1 cellular context compared by ENCODE assay signal in the genomic region with DNA sequence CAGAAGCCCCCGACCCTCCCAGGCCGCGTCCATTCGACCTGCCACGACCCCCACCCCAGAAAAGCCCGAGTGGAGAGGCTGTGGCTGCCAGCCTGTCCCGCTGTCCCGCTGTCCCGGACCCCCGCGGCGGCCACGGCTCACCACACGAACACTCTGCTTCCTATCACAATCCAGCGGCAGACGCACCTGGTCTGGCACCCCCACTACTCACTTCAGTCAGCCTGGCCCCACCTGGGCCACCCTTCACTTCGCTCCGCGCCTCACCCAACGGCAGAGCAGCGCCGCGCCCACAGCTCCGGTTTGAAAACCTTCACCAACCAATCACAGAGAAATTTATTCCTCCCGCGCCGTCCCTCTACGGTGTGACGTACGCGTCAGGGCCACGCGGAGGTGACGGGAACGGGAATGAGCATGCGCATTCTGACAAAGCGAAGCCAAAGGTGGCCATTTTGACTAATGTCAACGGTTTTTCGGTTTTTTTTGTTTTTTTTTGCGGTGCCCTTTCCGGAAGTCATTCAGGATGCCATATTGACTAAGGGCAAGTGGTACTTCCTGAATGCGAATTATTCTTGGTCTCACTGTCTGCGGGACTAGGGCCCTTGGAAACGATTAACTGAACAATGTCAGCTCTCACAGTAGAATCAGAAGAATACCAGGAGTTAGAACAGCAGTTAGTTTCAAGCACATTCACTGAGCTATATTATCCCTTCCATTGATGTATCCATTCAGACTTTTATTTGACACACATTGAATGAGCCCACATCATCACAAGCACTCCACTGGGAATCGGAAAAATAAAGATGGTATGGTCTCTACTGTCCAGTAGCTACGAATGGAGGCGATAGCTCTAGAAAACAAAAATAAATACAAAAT.
TF ChIP-seq lines count a peak whose summit lies in the region.

A gene with protein sequence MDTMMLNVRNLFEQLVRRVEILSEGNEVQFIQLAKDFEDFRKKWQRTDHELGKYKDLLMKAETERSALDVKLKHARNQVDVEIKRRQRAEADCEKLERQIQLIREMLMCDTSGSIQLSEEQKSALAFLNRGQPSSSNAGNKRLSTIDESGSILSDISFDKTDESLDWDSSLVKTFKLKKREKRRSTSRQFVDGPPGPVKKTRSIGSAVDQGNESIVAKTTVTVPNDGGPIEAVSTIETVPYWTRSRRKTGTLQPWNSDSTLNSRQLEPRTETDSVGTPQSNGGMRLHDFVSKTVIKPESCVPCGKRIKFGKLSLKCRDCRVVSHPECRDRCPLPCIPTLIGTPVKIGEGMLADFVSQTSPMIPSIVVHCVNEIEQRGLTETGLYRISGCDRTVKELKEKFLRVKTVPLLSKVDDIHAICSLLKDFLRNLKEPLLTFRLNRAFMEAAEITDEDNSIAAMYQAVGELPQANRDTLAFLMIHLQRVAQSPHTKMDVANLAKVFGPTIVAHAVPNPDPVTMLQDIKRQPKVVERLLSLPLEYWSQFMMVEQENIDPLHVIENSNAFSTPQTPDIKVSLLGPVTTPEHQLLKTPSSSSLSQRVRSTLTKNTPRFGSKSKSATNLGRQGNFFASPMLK (minus strand): TSS at position 308 of the 873 bp plus-strand sequence. CDS start 8,779 bp downstream, outside the sequence.

TF ChIP-seq in HepG2, 621 proteins besides CTCF, POLR2A, EP300 and RAD21 (continued from another document):
- TF ChIP-seq ZZZ3 (CRISPR knock-in tag; IDR thresholded peaks at IDR 0.05; ENCODE audit: borderline replicate concordance): no peak
- peak; percentile 96 for TF ChIP-seq DMAP1 (CRISPR knock-in tag; IDR thresholded peaks at IDR 0.05)
- TF ChIP-seq, protein P1, sequence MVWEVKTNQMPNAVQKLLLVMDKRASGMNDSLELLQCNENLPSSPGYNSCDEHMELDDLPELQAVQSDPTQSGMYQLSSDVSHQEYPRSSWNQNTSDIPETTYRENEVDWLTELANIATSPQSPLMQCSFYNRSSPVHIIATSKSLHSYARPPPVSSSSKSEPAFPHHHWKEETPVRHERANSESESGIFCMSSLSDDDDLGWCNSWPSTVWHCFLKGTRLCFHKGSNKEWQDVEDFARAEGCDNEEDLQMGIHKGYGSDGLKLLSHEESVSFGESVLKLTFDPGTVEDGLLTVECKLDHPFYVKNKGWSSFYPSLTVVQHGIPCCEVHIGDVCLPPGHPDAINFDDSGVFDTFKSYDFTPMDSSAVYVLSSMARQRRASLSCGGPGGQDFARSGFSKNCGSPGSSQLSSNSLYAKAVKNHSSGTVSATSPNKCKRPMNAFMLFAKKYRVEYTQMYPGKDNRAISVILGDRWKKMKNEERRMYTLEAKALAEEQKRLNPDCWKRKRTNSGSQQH (CRISPR knock-in tag; IDR thresholded peaks at IDR 0.05; ENCODE audit: low read depth): peak; percentile 80
- 0 out of 2 replicates have a peak, but pooled peaks have one; percentile 55 for TF ChIP-seq HNRNPL (IDR thresholded peaks at IDR 0.05; ENCODE audit: low read depth, low read length)
- TF ChIP-seq ZHX2 (IDR thresholded peaks at IDR 0.05; ENCODE audit: low read depth): peak; percentile 98
- no peak for TF ChIP-seq ZHX2 (CRISPR knock-in tag; IDR thresholded peaks at IDR 0.05; ENCODE audit: borderline replicate concordance)
- no peak for TF ChIP-seq PCBP2 (optimal IDR thresholded peaks at IDR 0.05; ENCODE audit: low read depth, low read length, poor library complexity, severe bottlenecking)
- TF ChIP-seq, protein P2, sequence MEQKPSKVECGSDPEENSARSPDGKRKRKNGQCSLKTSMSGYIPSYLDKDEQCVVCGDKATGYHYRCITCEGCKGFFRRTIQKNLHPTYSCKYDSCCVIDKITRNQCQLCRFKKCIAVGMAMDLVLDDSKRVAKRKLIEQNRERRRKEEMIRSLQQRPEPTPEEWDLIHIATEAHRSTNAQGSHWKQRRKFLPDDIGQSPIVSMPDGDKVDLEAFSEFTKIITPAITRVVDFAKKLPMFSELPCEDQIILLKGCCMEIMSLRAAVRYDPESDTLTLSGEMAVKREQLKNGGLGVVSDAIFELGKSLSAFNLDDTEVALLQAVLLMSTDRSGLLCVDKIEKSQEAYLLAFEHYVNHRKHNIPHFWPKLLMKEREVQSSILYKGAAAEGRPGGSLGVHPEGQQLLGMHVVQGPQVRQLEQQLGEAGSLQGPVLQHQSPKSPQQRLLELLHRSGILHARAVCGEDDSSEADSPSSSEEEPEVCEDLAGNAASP (CRISPR knock-in tag; IDR thresholded peaks at IDR 0.05; ENCODE audit: borderline replicate concordance): no peak; the same call in 1 of the 2 replicates
